ENCODE assay signal across 10 cellular contexts in the genomic region with DNA sequence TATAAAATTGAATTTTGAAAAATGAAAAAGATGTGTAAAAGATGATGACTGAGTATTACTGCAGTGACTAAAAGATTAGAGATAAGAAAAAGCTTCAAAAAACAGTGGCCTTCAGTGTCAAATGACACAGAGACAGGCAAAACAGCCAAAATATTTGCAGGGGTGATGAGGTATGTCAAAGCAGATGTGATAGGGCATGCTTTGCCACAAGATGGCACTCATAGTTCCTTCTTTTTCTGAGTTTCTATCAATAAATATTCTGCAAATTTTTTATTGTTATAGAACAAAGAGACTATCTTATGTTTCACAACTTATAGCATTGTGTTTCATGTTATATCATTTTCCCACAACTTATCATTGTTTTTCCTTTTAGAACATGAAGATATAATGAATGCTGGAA.
DNase-seq lines count a peak whose midpoint lies in the region; ATAC-seq and TF ChIP-seq lines count a peak whose summit lies in the region.
"Had no signal": no experiment of that assay in that cellular context is flagged by ENCODE, and none has a peak within 500 bp of the region (broad histone marks: within the 10 kb centered on the region; RNA-seq: fewer than 3 reads in every experiment).

No MANE protein-coding gene starts in this region.

- H3K9ac ChIP-seq in mammary epithelial cell (ENCODE audit: insufficient read depth, low read length): no peak overlapping the region
- no peak overlapping the region for H3K9ac ChIP-seq in neural progenitor cell

- CTCF ChIA-PET in mammary epithelial cell (lab: Charles Lee; ENCODE audit: low non-redundant PET): no interaction called here

- H3K27ac ChIP-seq in mammary epithelial cell (ENCODE audit: insufficient read depth, low read depth, low read length) (no peak overlapping the region), neural progenitor cell (no peak overlapping the region), heart left ventricle (no peak overlapping the region)

- no peak for TF ChIP-seq POLR2A in heart left ventricle (IDR thresholded peaks at IDR 0.05)

- H3K4me1 Mint-ChIP-seq in neural progenitor cell: no peaks in the 10 kb centered on the region

- H3K27me3 ChIP-seq in mammary epithelial cell (ENCODE audit: insufficient read depth, low read length) (no peaks in the 10 kb centered on the region), neural progenitor cell (no peaks in the 10 kb centered on the region), heart left ventricle (no peaks in the 10 kb centered on the region)

- no peak overlapping the region for H3K4me2 ChIP-seq in mammary epithelial cell (ENCODE audit: insufficient read depth, low read depth, low read length)
- no peak overlapping the region for H3K4me2 ChIP-seq in neural progenitor cell

- H2AFZ ChIP-seq in mammary epithelial cell (ENCODE audit: low read depth, low read length) (no peak overlapping the region), neural progenitor cell (replicated peaks) (no peak overlapping the region)

- peaks cover 1% of the 10 kb centered on the region for H3K27me3 Mint-ChIP-seq in neural progenitor cell (ENCODE audit: insufficient read depth, low read depth)

- no peaks in the 10 kb centered on the region for H3K36me3 Mint-ChIP-seq in neural progenitor cell

- no peak overlapping the region for H3K27ac Mint-ChIP-seq in neural progenitor cell

- H3K4me3 ChIP-seq in mammary epithelial cell (replicated peaks in 1 of 3; ENCODE audit: insufficient read depth in 1 of 3, low read depth in 2 of 3, low read length in 3 of 3) (no peak overlapping the region), neural progenitor cell (no peak overlapping the region), heart left ventricle (no peak overlapping the region)

- H3K4me1 ChIP-seq in mammary epithelial cell (ENCODE audit: insufficient read depth, low read length): no peaks in the 10 kb centered on the region
- no peaks in the 10 kb centered on the region for H3K4me1 ChIP-seq in neural progenitor cell
- H3K4me1 ChIP-seq in heart left ventricle: no peaks in the 10 kb centered on the region

- no peaks in the 10 kb centered on the region for H3F3A ChIP-seq in neural progenitor cell (ENCODE audit: low read depth)

- no peak overlapping the region for H3K4me3 Mint-ChIP-seq in neural progenitor cell

- dilution Hi-C loops in mammary epithelial cell (cut with HindIII; ENCODE audit: low sequenced_read_pairs): no loop called here

- in situ Hi-C loops in mammary epithelial cell (cut with MboI; ENCODE audit: low sequenced_read_pairs in 2 of 2): loop anchor here in 1 of 2 donors (25.0 kb wide), 1 partner anchor 571 kb away; no protein-coding TSS in a partner anchor

- H4K20me1 ChIP-seq in mammary epithelial cell (ENCODE audit: insufficient read depth, low read length): no peaks in the 10 kb centered on the region
- H4K20me1 ChIP-seq in neural progenitor cell (ENCODE audit: low read depth): no peaks in the 10 kb centered on the region

- H3K9me3 ChIP-seq in mammary epithelial cell (replicated peaks; ENCODE audit: insufficient read depth, low read length) (no peaks in the 10 kb centered on the region), neural progenitor cell (ENCODE audit: low read depth) (no peaks in the 10 kb centered on the region), heart left ventricle (no peaks in the 10 kb centered on the region)

- TF ChIP-seq CTCF in mammary epithelial cell (conservative IDR thresholded peaks at IDR 0.05 in 1 of 2, IDR thresholded peaks at IDR 0.05 in 1 of 2; ENCODE audit: extremely low read depth in 1 of 2, insufficient read depth in 1 of 2, low read depth in 1 of 2, low read length in 2 of 2) (peak; percentile 44 to 57), neural progenitor cell (IDR thresholded peaks at IDR 0.05) (peak; percentile 60), heart left ventricle (IDR thresholded peaks at IDR 0.05) (peak in 3 of 12 donors; percentile 23 to 28 (median 24))

- H3K36me3 ChIP-seq in mammary epithelial cell (ENCODE audit: insufficient read depth, low read length): no peaks in the 10 kb centered on the region
- no peaks in the 10 kb centered on the region for H3K36me3 ChIP-seq in neural progenitor cell
- H3K36me3 ChIP-seq in heart left ventricle: no peaks in the 10 kb centered on the region

- intact Hi-C loops in mammary epithelial cell (cut with micrococcal nuclease) (loop anchor here (5.0 kb wide), 4 partner anchors 251 to 581 kb away; no protein-coding TSS in a partner anchor), heart left ventricle (cut with DNase I) (no loop called here)

- DNase-seq in DMS 273 (lab: John Stamatoyannopoulos, UW; ENCODE audit: unreplicated experiment) (peak; percentile 28), DMS 273 treated with DMSO at 0.1 percent for 48 hours (lab: John Stamatoyannopoulos, UW) (no peak), NAMALWA (ENCODE audit: low spot score) (peak; percentile 26), mammary epithelial cell (no peak), neural progenitor cell (ENCODE audit: low spot score) (peak; percentile 17), superior temporal gyrus (ENCODE audit: extremely low spot score) (no peak), heart left ventricle (no peak)
- no peak for DNase-seq in stimulated activated naive CD4-positive, alpha-beta T cell (lab: John Stamatoyannopoulos, UW)
- DNase-seq: activated CD4-positive, alpha-beta T cell treated with anti-CD3 and anti-CD28 coated beads for 1 hour; stimulated activated CD8-positive, alpha-beta memory T cell treated with anti-CD3 and anti-CD28 coated beads, Interleukin-4, amount 100 ng/mL, for 48 hours had no signal

- H3K79me2 ChIP-seq in mammary epithelial cell (ENCODE audit: insufficient read depth, low read length): no peaks in the 10 kb centered on the region
- H3K79me2 ChIP-seq in neural progenitor cell (ENCODE audit: low read depth): no peaks in the 10 kb centered on the region

- no peak for ATAC-seq in heart left ventricle

- H3K9me3 Mint-ChIP-seq in neural progenitor cell: peaks cover 3% of the 10 kb centered on the region

- BruUV-seq in mammary epithelial cell (replicated peaks; lab: Mats Ljungman, UMichigan): no TSS peak

Comparison
In these comparisons a context has a peak if more than half of its experiments do, and no peak if none do; other contexts are left out.
1. DNase-seq: peak in DMS 273 (single experiment), NAMALWA (single experiment) and neural progenitor cell (single experiment); none in DMS 273 treated with DMSO at 0.1 percent for 48 hours (single experiment), mammary epithelial cell (single experiment), superior temporal gyrus (single experiment), stimulated activated naive CD4-positive, alpha-beta T cell (0 of 6) and heart left ventricle (0 of 5).